1 cellular context compared by ENCODE assay signal in genomic region chr13:24161010-24161775, GRCh38.
TF ChIP-seq lines count a peak whose summit lies in the region.

No MANE protein-coding gene starts in this region.

TF ChIP-seq in HepG2, 621 proteins besides CTCF, POLR2A, EP300 and RAD21 (continued from another document and continues in another):
- no peak for TF ChIP-seq TRAFD1 (CRISPR knock-in tag; IDR thresholded peaks at IDR 0.05; ENCODE audit: borderline replicate concordance)
- TF ChIP-seq SRSF4 (IDR thresholded peaks at IDR 0.05; ENCODE audit: low read depth, low read length, poor library complexity, severe bottlenecking) = no peak
- no peak for TF ChIP-seq GTF2F1 (IDR thresholded peaks at IDR 0.05; ENCODE audit: low read length)
- no peak for TF ChIP-seq RARA (CRISPR knock-in tag; IDR thresholded peaks at IDR 0.05)
- TF ChIP-seq ZBTB40 (IDR thresholded peaks at IDR 0.05) = no peak
- TF ChIP-seq ZBTB40 (CRISPR knock-in tag; IDR thresholded peaks at IDR 0.05) = no peak
- TF ChIP-seq IRF9 (CRISPR knock-in tag; IDR thresholded peaks at IDR 0.05; ENCODE audit: borderline replicate concordance) = 0 out of 2 replicates have a peak, but pooled peaks have one; percentile 23
- no peak for TF ChIP-seq AGO1 (IDR thresholded peaks at IDR 0.05; ENCODE audit: low read depth, low read length, poor library complexity, severe bottlenecking)
- no peak for TF ChIP-seq DNMT3B (CRISPR knock-in tag; conservative IDR thresholded peaks at IDR 0.05)
- no peak for TF ChIP-seq NFIC (IDR thresholded peaks at IDR 0.05; ENCODE audit: low read length)
- no peak for TF ChIP-seq MEF2D (CRISPR knock-in tag; IDR thresholded peaks at IDR 0.05)
- TF ChIP-seq ARNTL (CRISPR knock-in tag; IDR thresholded peaks at IDR 0.05) = peak; percentile 40; the same call in 1 of the 2 replicates
- no peak for TF ChIP-seq CENPT (CRISPR knock-in tag; IDR thresholded peaks at IDR 0.05; ENCODE audit: low read depth)
- no peak for TF ChIP-seq ZNF281 (CRISPR knock-in tag; IDR thresholded peaks at IDR 0.05; ENCODE audit: borderline replicate concordance)
- no peak for TF ChIP-seq SRF (IDR thresholded peaks at IDR 0.05; ENCODE audit: low read depth, low read length)
- TF ChIP-seq ELF3 (CRISPR knock-in tag; IDR thresholded peaks at IDR 0.05) = no peak
- TF ChIP-seq PBX2 (CRISPR knock-in tag; IDR thresholded peaks at IDR 0.05) = no peak
- TF ChIP-seq HMGA1 (CRISPR knock-in tag; conservative IDR thresholded peaks at IDR 0.05) = no peak
- TF ChIP-seq ZSCAN21 (CRISPR knock-in tag; IDR thresholded peaks at IDR 0.05; ENCODE audit: borderline replicate concordance) = no peak
- peak; percentile 63 for TF ChIP-seq ZFX (CRISPR knock-in tag; IDR thresholded peaks at IDR 0.05; ENCODE audit: low read depth)
- 0 out of 2 replicates have a peak, but pooled peaks have one; percentile 52 for TF ChIP-seq KAT7 (CRISPR knock-in tag; IDR thresholded peaks at IDR 0.05; ENCODE audit: borderline replicate concordance)
- no peak for TF ChIP-seq TMF1 (CRISPR knock-in tag; IDR thresholded peaks at IDR 0.05; ENCODE audit: low read depth)
- TF ChIP-seq ZNF121 (CRISPR knock-in tag; IDR thresholded peaks at IDR 0.05) = no peak
- TF ChIP-seq, protein P1, sequence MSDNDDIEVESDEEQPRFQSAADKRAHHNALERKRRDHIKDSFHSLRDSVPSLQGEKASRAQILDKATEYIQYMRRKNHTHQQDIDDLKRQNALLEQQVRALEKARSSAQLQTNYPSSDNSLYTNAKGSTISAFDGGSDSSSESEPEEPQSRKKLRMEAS (IDR thresholded peaks at IDR 0.05) = no peak; the same call in 1 of the 2 replicates
- no peak for TF ChIP-seq ZNF484 (CRISPR knock-in tag; IDR thresholded peaks at IDR 0.05; ENCODE audit: borderline replicate concordance, low read depth)
- no peak for TF ChIP-seq MXD4 (CRISPR knock-in tag; IDR thresholded peaks at IDR 0.05)
- no peak for TF ChIP-seq RBAK (CRISPR knock-in tag; IDR thresholded peaks at IDR 0.05)
- no peak for TF ChIP-seq SMARCC2 (IDR thresholded peaks at IDR 0.05)
- no peak for TF ChIP-seq NFRKB (IDR thresholded peaks at IDR 0.05)
- TF ChIP-seq MBD4 (IDR thresholded peaks at IDR 0.05; ENCODE audit: borderline replicate concordance, low read length) = no peak
- no peak for TF ChIP-seq ZBTB21 (CRISPR knock-in tag; IDR thresholded peaks at IDR 0.05)
- no peak; the same call in 1 of the 2 replicates for TF ChIP-seq FOXJ3 (CRISPR knock-in tag; IDR thresholded peaks at IDR 0.05; ENCODE audit: borderline replicate concordance)
- no peak for TF ChIP-seq ZNF552 (CRISPR knock-in tag; IDR thresholded peaks at IDR 0.05; ENCODE audit: borderline replicate concordance)
- 0 out of 2 replicates have a peak, but pooled peaks have one; percentile 56 for TF ChIP-seq ZFP41 (CRISPR knock-in tag; IDR thresholded peaks at IDR 0.05; ENCODE audit: borderline replicate concordance)
- no peak for TF ChIP-seq ZNF782 (CRISPR knock-in tag; IDR thresholded peaks at IDR 0.05; ENCODE audit: borderline replicate concordance)
- TF ChIP-seq MIER3 (CRISPR knock-in tag; IDR thresholded peaks at IDR 0.05; ENCODE audit: borderline replicate concordance) = no peak
- TF ChIP-seq HMG20A (CRISPR knock-in tag; IDR thresholded peaks at IDR 0.05; ENCODE audit: borderline replicate concordance) = no peak
- no peak for TF ChIP-seq SSRP1 (CRISPR knock-in tag; IDR thresholded peaks at IDR 0.05)
- TF ChIP-seq, protein P2, sequence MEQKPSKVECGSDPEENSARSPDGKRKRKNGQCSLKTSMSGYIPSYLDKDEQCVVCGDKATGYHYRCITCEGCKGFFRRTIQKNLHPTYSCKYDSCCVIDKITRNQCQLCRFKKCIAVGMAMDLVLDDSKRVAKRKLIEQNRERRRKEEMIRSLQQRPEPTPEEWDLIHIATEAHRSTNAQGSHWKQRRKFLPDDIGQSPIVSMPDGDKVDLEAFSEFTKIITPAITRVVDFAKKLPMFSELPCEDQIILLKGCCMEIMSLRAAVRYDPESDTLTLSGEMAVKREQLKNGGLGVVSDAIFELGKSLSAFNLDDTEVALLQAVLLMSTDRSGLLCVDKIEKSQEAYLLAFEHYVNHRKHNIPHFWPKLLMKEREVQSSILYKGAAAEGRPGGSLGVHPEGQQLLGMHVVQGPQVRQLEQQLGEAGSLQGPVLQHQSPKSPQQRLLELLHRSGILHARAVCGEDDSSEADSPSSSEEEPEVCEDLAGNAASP (CRISPR knock-in tag; IDR thresholded peaks at IDR 0.05; ENCODE audit: borderline replicate concordance) = no peak
